7 cellular contexts compared by ENCODE assay signal in the genomic region with DNA sequence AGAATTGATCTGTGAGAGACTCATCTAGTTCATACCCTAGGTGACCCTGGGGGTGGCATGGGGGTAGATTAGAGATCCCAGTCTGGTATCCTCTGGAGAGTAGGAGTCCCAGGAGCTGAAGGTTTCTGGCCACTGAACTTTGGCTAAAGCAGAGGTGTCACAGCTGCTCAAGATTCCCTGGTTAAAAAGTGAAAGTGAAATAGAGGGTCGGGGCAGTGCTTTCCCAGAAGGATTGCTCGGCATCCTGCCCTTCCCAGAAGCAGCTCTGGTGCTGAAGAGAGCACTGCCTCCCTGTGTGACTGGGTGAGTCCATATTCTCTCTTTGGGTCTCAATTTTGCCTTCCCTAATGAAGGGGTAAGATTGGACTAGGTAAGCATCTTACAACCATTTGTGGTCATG. TPM values are rescaled to one million over a fixed set of nuclear protein-coding genes. Genes with fewer than 3 reads are reported as not detected.
DNase-seq lines count a peak whose midpoint lies in the region; ATAC-seq and TF ChIP-seq lines count a peak whose summit lies in the region.

No MANE protein-coding gene starts in this region.

- no peak for TF ChIP-seq POLR2A in adrenal gland (IDR thresholded peaks at IDR 0.05)

- TF ChIP-seq CTCF in HL-60 (IDR thresholded peaks at IDR 0.05; ENCODE audit: insufficient read depth, low read length) (no peak), adrenal gland (IDR thresholded peaks at IDR 0.05) (no peak)

- H3K36me3 ChIP-seq in adrenal gland (replicated peaks in 1 of 2): peaks cover 0 to 32% of the 10 kb centered on the region in 2 donors
- peaks cover 25 to 28% of the 10 kb centered on the region in 2 donors for H3K36me3 ChIP-seq in stomach smooth muscle (ENCODE audit: control insufficient read depth in 2 of 2, insufficient read depth in 2 of 2, low read length in 2 of 2)

- H3K4me3 ChIP-seq in HL-60 (replicated peaks; ENCODE audit: insufficient read depth, low read length) (no peak overlapping the region), adrenal gland (peak overlapping the region in 1 of 4 donors; percentile 37), stomach smooth muscle (ENCODE audit: low read length in 2 of 2) (peak overlapping the region; percentile 54 to 58)

- DNase-seq in HL-60 (ENCODE audit: low read depth in 1 of 2, low spot score in 1 of 2): no peak
- peak in 5 of 7 donors; percentile 60 to 74 (median 71) for DNase-seq in adrenal gland
- no peak for DNase-seq in NCI-H1092 treated with DMSO at 0.1 percent for 48 hours (lab: John Stamatoyannopoulos, UW)

- H3K4me1 ChIP-seq in adrenal gland (replicated peaks in 1 of 2): peaks cover 9 to 29% of the 10 kb centered on the region in 2 donors
- H3K4me1 ChIP-seq in stomach smooth muscle (ENCODE audit: control insufficient read depth, insufficient read depth, low read length): peaks cover 23% of the 10 kb centered on the region

- no peaks in the 10 kb centered on the region for H3K9me3 ChIP-seq in adrenal gland (replicated peaks in 1 of 3)
- H3K9me3 ChIP-seq in stomach smooth muscle (ENCODE audit: control insufficient read depth in 2 of 2, low read length in 2 of 2): no peaks in the 10 kb centered on the region

- intact Hi-C loops in adrenal gland (cut with DNase I): no loop called here

- peak overlapping the region; percentile 36 to 47 for H3K9ac ChIP-seq in stomach smooth muscle (ENCODE audit: low read length in 2 of 2)

- H3K27me3 ChIP-seq in HL-60 (ENCODE audit: insufficient read depth, poor library complexity, severe bottlenecking) (no peaks in the 10 kb centered on the region), adrenal gland (no peaks in the 10 kb centered on the region), layer of hippocampus (ENCODE audit: control insufficient read depth, insufficient read depth, low read length) (no peaks in the 10 kb centered on the region), stomach smooth muscle (ENCODE audit: control insufficient read depth in 1 of 2, insufficient read depth in 2 of 2, low read length in 2 of 2) (no peaks in the 10 kb centered on the region)

- WGBS in adrenal gland, 4 donors: 0 to 22% (median 12%) methylated on average over 2 of the region's 2 CpGs

- H3K27ac ChIP-seq in HL-60 (replicated peaks) (peak overlapping the region; percentile 57; the same call in 1 of the 2 replicates), adrenal gland (peak overlapping the region; percentile 73 to 97 (median 79)), layer of hippocampus (ENCODE audit: low read depth, low read length) (peak overlapping the region; percentile 1), stomach smooth muscle (ENCODE audit: low read length) (peak overlapping the region; percentile 73)

- no peak for ATAC-seq in HG03378 (IDR thresholded peaks at IDR 0.05; ENCODE audit: unreplicated experiment)
- no peak for ATAC-seq in GM21619 (IDR thresholded peaks at IDR 0.05; ENCODE audit: unreplicated experiment)

RNA-seq across cellular contexts. Expression of gene IL18BP, which starts 0.7 kb away (rescaled TPM):
- 10 to 100 TPM in 4 of 8 donors, 1 to 10 TPM in 4; 4.3 to 41.2 (median 9.7) TPM for total RNA-seq in adrenal gland
- polyA plus RNA-seq in adrenal gland: 10 to 100 TPM; 17.3 to 25.4 (median 19.2) TPM

Comparison
In these comparisons a context has a peak if more than half of its experiments do, and no peak if none do; other contexts are left out.
1. DNase-seq: peak in adrenal gland (5 of 7); none in HL-60 (0 of 2) and NCI-H1092 treated with DMSO at 0.1 percent for 48 hours (single experiment).
2. H3K27ac ChIP-seq: peak in every context shown above with its lines; median percentile 79 in adrenal gland; 73 in stomach smooth muscle; 57 in HL-60; 1 in layer of hippocampus.